In the genomic region with DNA sequence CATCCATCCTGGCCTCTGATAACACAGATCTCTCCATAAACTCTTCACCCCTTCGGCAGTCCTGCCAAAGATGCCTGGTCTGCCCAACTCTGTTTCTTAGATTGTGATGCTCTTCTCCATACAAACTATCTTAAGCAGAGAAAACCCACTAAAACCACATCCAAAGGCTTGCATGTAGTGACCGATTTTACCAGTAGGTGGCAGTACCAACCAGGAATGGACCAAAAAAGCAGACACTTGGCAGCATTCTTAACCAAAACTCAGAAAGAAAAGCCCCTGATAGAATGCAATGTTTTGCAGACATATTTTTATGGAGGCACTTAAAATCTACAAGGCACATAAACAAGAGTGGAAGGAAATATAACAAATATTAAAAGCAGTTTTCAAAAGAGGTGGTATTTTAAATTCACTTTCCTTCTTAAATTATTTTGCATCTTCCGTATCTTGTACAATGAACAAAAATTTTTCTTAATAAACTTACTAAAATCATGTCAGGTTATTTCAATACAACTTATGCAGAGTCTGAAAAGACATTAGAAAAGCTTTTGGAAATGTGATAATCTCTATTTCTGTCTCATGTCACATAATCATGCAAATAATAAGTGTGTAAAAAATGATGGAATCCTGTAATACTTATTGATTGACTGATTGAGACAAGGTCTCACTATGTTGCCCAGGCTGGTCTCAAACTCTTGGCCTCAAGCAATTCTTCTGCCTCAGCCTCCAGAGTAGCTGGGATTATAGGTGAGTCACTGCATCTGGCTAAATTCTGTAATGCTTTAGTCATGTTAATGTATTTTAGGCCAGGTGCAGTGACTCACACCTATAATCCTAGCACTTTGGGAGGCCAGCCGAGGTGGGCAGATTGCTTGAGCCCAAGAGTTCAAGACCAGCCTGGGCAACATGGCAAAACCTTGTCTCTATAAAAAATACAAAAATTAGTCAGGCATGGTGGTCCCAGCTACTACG, we compare ENCODE assay signal across 8 cellular contexts. TPM values are rescaled to one million over a fixed set of nuclear protein-coding genes. Genes with fewer than 3 reads are reported as not detected.
DNase-seq lines count a peak whose midpoint lies in the region; ATAC-seq and TF ChIP-seq lines count a peak whose summit lies in the region.

No MANE protein-coding gene starts in this region.

- no peak overlapping the region for H3K4me3 Mint-ChIP-seq in activated CD4-positive, alpha-beta T cell treated with anti-CD3 and anti-CD28 coated beads, Interleukin-2, amount 10 ng/mL, durations not matched to agents 7 days and 5 days

- H3K4me1 Mint-ChIP-seq in activated CD4-positive, alpha-beta T cell treated with anti-CD3 and anti-CD28 coated beads, Interleukin-2, amount 10 ng/mL, durations not matched to agents 7 days and 5 days: peaks cover 2% of the 10 kb centered on the region

- ATAC-seq in lower lobe of right lung (peak; percentile 70 to 72), GM21529 (IDR thresholded peaks at IDR 0.05; ENCODE audit: unreplicated experiment) (no peak)

- intact Hi-C loops in lower lobe of right lung (cut with DNase I): loop anchor here (10.0 kb wide), 1 partner anchor 90 kb away; a partner anchor contains a TSS

- no peaks in the 10 kb centered on the region for H3K9me3 Mint-ChIP-seq in activated CD4-positive, alpha-beta T cell treated with anti-CD3 and anti-CD28 coated beads, Interleukin-2, amount 10 ng/mL, durations not matched to agents 7 days and 5 days

- no peaks in the 10 kb centered on the region for H3K9me3 ChIP-seq in lower lobe of right lung

- H3K27ac ChIP-seq in coronary artery: no peak overlapping the region
- H3K27ac ChIP-seq in lower lobe of right lung: no peak overlapping the region

- TF ChIP-seq CTCF in coronary artery (IDR thresholded peaks at IDR 0.05): peak; percentile 85
- TF ChIP-seq CTCF in lower lobe of right lung (IDR thresholded peaks at IDR 0.05): peak; percentile 92

- H3K36me3 ChIP-seq in lower lobe of right lung: peaks cover 24% of the 10 kb centered on the region

- H3K27ac Mint-ChIP-seq in activated CD4-positive, alpha-beta T cell treated with anti-CD3 and anti-CD28 coated beads, Interleukin-2, amount 10 ng/mL, durations not matched to agents 7 days and 5 days: no peak overlapping the region

- no peaks in the 10 kb centered on the region for H3K27me3 Mint-ChIP-seq in activated CD4-positive, alpha-beta T cell treated with anti-CD3 and anti-CD28 coated beads, Interleukin-2, amount 10 ng/mL, durations not matched to agents 7 days and 5 days

- H3K27me3 ChIP-seq in lower lobe of right lung (ENCODE audit: low read depth): no peaks in the 10 kb centered on the region

- no peaks in the 10 kb centered on the region for H3K36me3 Mint-ChIP-seq in activated CD4-positive, alpha-beta T cell treated with anti-CD3 and anti-CD28 coated beads, Interleukin-2, amount 10 ng/mL, durations not matched to agents 7 days and 5 days (ENCODE audit: low read depth)

- DNase-seq in SKM-1 treated with dmso at 0.1 percent for 144 hours (lab: John Stamatoyannopoulos, UW; ENCODE audit: unreplicated experiment) (peak; percentile 39), SKM-1 (lab: John Stamatoyannopoulos, UW; ENCODE audit: unreplicated experiment) (no peak), NCI-H345 (lab: John Stamatoyannopoulos, UW) (peak; percentile 56), coronary artery (ENCODE audit: low spot score) (no peak), lower lobe of right lung (no peak)
- peak; percentile 83 for DNase-seq in activated CD4-positive, alpha-beta T cell treated with anti-CD3 and anti-CD28 coated beads, Interleukin-2, amount 10 ng/mL, durations not matched to agents 7 days and 5 days
- peak; percentile 36 for DNase-seq in stimulated activated CD8-positive, alpha-beta memory T cell treated with anti-CD3 and anti-CD28 coated beads, Interleukin-15, amount 100 ng/mL, for 24 hours (ENCODE audit: low read depth)

- no peaks in the 10 kb centered on the region for H3K4me1 ChIP-seq in lower lobe of right lung

- POLR2A ChIA-PET in activated CD4-positive, alpha-beta T cell treated with anti-CD3 and anti-CD28 coated beads, Interleukin-2, amount 10 ng/mL, durations not matched to agents 7 days and 5 days (lab: Charles Lee): no interaction called here

- CTCF ChIA-PET in activated CD4-positive, alpha-beta T cell treated with anti-CD3 and anti-CD28 coated beads, Interleukin-2, amount 10 ng/mL, durations not matched to agents 7 days and 5 days (lab: Charles Lee): interaction anchor here (0.8 to 1.8 kb wide), 5 partner anchors 14 to 70 kb away, joined by 3 to 4 read pairs (median 3); no protein-coding TSS in a partner anchor

- H3K4me3 ChIP-seq in coronary artery: no peak overlapping the region
- no peak overlapping the region for H3K4me3 ChIP-seq in lower lobe of right lung

RNA-seq across cellular contexts. Expression of a gene that starts 29.4 kb away (rescaled TPM):
- total RNA-seq in activated CD4-positive, alpha-beta T cell treated with anti-CD3 and anti-CD28 coated beads, Interleukin-2, amount 10 ng/mL, durations not matched to agents 7 days and 5 days: 1 to 10 TPM; 6.5 to 7.4 TPM
- total RNA-seq in lower lobe of right lung: 38.3 TPM

Comparison
In these comparisons a context has a peak if more than half of its experiments do, and no peak if none do; other contexts are left out.
1. DNase-seq: peak in SKM-1 treated with dmso at 0.1 percent for 144 hours (single experiment), NCI-H345 (single experiment), activated CD4-positive, alpha-beta T cell treated with anti-CD3 and anti-CD28 coated beads, Interleukin-2, amount 10 ng/mL, durations not matched to agents 7 days and 5 days (single experiment) and stimulated activated CD8-positive, alpha-beta memory T cell treated with anti-CD3 and anti-CD28 coated beads, Interleukin-15, amount 100 ng/mL, for 24 hours (single experiment); none in SKM-1 (single experiment), coronary artery (single experiment) and lower lobe of right lung (single experiment).